In the genomic region with DNA sequence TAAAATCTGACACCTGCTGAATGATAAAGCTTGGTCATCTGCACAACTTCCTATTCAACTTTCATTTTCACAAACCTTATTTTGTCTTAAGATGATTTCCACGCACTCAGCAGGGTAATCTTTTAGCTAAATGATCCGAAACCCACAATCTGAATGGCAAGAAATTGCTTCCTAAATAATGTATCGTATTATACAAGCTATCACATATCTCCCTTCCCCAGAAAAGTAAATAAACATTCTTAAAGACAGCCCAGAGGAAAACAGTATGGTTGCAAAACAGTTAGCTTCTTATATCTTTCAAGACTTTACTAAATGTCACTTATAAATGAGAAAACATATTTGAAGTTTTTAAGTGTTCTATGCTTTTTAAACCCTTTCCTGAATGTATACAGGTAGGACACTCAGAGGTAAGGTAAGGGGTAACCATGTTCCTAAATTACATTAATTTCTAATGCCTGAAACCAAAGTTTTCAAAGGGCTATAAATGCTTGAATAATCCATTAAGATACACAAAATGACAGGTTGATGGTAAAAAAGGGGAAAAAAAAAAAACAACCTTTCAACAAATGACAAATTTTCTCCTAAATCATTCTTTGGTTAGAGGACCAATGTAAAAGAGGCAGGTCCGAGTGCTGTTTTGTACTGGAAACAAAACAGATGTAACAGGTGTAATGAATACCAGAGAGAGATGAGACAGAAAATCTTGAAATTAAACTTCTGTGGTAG, we compare ENCODE assay signal across 1 cellular context.
A peak's percentile ranks its signal among the peaks of the same experiment; 100 is the strongest.
TF ChIP-seq lines count a peak whose summit lies in the region.

No MANE protein-coding gene starts in this region.

TF ChIP-seq in HEK293, 187 proteins besides CTCF, POLR2A, EP300 and RAD21 (continued from another document):
- TF ChIP-seq ZXDB (tag by site-specific recombination; IDR thresholded peaks at IDR 0.05) = peak; percentile 66; the same call in 1 of the 2 replicates
- TF ChIP-seq BCL11A (tag by site-specific recombination; IDR thresholded peaks at IDR 0.05; ENCODE audit: low read depth) = peak; percentile 63; the same call in 1 of the 2 replicates
- TF ChIP-seq ZFP37 (tag by site-specific recombination; IDR thresholded peaks at IDR 0.05) = no peak
- no peak for TF ChIP-seq ZNF626 (tag by site-specific recombination; IDR thresholded peaks at IDR 0.05)
- no peak for TF ChIP-seq ZBTB17 (tag by site-specific recombination; IDR thresholded peaks at IDR 0.05)
- TF ChIP-seq ZNF837 (tag by site-specific recombination; IDR thresholded peaks at IDR 0.05) = no peak
- TF ChIP-seq, protein P1, sequence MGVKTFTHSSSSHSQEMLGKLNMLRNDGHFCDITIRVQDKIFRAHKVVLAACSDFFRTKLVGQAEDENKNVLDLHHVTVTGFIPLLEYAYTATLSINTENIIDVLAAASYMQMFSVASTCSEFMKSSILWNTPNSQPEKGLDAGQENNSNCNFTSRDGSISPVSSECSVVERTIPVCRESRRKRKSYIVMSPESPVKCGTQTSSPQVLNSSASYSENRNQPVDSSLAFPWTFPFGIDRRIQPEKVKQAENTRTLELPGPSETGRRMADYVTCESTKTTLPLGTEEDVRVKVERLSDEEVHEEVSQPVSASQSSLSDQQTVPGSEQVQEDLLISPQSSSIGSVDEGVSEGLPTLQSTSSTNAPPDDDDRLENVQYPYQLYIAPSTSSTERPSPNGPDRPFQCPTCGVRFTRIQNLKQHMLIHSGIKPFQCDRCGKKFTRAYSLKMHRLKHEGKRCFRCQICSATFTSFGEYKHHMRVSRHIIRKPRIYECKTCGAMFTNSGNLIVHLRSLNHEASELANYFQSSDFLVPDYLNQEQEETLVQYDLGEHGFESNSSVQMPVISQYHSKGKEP (tag by site-specific recombination; IDR thresholded peaks at IDR 0.05) = peak; percentile 47; the same call in 1 of the 2 replicates
- peak; percentile 91 for TF ChIP-seq ZNF843 (tag by site-specific recombination; IDR thresholded peaks at IDR 0.05)
- peak; percentile 85 for TF ChIP-seq PRDM6 (tag by site-specific recombination; IDR thresholded peaks at IDR 0.05)
- no peak for TF ChIP-seq ZNF639 (tag by site-specific recombination; IDR thresholded peaks at IDR 0.05)
- TF ChIP-seq ZNF391 (tag by site-specific recombination; IDR thresholded peaks at IDR 0.05; ENCODE audit: borderline replicate concordance, low read depth) = no peak
- TF ChIP-seq ZNF423 (tag by site-specific recombination; IDR thresholded peaks at IDR 0.05) = no peak
- TF ChIP-seq OSR2 (tag by site-specific recombination; IDR thresholded peaks at IDR 0.05) = peak; percentile 89
- no peak for TF ChIP-seq KLF16 (tag by site-specific recombination; IDR thresholded peaks at IDR 0.05)
- no peak for TF ChIP-seq ZNF26 (tag by site-specific recombination; IDR thresholded peaks at IDR 0.05)
- TF ChIP-seq ZNF473 (tag by site-specific recombination; IDR thresholded peaks at IDR 0.05) = no peak
- TF ChIP-seq, protein P2, sequence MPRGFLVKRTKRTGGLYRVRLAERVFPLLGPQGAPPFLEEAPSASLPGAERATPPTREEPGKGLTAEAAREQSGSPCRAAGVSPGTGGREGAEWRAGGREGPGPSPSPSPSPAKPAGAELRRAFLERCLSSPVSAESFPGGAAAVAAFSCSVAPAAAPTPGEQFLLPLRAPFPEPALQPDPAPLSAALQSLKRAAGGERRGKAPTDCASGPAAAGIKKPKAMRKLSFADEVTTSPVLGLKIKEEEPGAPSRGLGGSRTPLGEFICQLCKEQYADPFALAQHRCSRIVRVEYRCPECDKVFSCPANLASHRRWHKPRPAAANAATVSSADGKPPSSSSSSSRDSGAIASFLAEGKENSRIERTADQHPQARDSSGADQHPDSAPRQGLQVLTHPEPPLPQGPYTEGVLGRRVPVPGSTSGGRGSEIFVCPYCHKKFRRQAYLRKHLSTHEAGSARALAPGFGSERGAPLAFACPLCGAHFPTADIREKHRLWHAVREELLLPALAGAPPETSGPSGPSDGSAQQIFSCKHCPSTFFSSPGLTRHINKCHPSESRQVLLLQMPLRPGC (tag by site-specific recombination; IDR thresholded peaks at IDR 0.05) = peak; percentile 66; the same call in 1 of the 2 replicates
- TF ChIP-seq FEZF1 (tag by site-specific recombination; IDR thresholded peaks at IDR 0.05) = peak; percentile 83
- no peak for TF ChIP-seq ZNF548 (tag by site-specific recombination; IDR thresholded peaks at IDR 0.05)
- peak; percentile 37; the same call in 1 of the 2 replicates for TF ChIP-seq ZSCAN30 (tag by site-specific recombination; IDR thresholded peaks at IDR 0.05)
- TF ChIP-seq OVOL3 (tag by site-specific recombination; IDR thresholded peaks at IDR 0.05) = 0 out of 2 replicates have a peak, but pooled peaks have one; percentile 61
- TF ChIP-seq IKZF3 (tag by site-specific recombination; IDR thresholded peaks at IDR 0.05) = peak; percentile 89
- TF ChIP-seq GFI1B (tag by site-specific recombination; IDR thresholded peaks at IDR 0.05) = peak; percentile 47; the same call in 1 of the 2 replicates
- peak; percentile 79 for TF ChIP-seq SP7 (tag by site-specific recombination; IDR thresholded peaks at IDR 0.05)
- peak; percentile 81 for TF ChIP-seq WT1 (tag by site-specific recombination; IDR thresholded peaks at IDR 0.05)
- peak; percentile 34; the same call in 1 of the 2 replicates for TF ChIP-seq SCRT1 (tag by site-specific recombination; IDR thresholded peaks at IDR 0.05; ENCODE audit: borderline replicate concordance)
- 0 out of 2 replicates have a peak, but pooled peaks have one; percentile 56 for TF ChIP-seq KLF8 (tag by site-specific recombination; IDR thresholded peaks at IDR 0.05)
- TF ChIP-seq, protein P3, sequence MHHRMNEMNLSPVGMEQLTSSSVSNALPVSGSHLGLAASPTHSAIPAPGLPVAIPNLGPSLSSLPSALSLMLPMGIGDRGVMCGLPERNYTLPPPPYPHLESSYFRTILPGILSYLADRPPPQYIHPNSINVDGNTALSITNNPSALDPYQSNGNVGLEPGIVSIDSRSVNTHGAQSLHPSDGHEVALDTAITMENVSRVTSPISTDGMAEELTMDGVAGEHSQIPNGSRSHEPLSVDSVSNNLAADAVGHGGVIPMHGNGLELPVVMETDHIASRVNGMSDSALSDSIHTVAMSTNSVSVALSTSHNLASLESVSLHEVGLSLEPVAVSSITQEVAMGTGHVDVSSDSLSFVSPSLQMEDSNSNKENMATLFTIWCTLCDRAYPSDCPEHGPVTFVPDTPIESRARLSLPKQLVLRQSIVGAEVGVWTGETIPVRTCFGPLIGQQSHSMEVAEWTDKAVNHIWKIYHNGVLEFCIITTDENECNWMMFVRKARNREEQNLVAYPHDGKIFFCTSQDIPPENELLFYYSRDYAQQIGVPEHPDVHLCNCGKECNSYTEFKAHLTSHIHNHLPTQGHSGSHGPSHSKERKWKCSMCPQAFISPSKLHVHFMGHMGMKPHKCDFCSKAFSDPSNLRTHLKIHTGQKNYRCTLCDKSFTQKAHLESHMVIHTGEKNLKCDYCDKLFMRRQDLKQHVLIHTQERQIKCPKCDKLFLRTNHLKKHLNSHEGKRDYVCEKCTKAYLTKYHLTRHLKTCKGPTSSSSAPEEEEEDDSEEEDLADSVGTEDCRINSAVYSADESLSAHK (tag by site-specific recombination; IDR thresholded peaks at IDR 0.05) = peak; percentile 76; the same call in 1 of the 2 replicates
- TF ChIP-seq ZNF571 (tag by site-specific recombination; IDR thresholded peaks at IDR 0.05) = no peak
- no peak for TF ChIP-seq ZSCAN5A (tag by site-specific recombination; IDR thresholded peaks at IDR 0.05)
- peak; percentile 22; the same call in 1 of the 2 replicates for TF ChIP-seq KLF10 (tag by site-specific recombination; IDR thresholded peaks at IDR 0.05)
- peak; percentile 82 for TF ChIP-seq SCRT2 (tag by site-specific recombination; IDR thresholded peaks at IDR 0.05)
- no peak for TF ChIP-seq ZNF580 (tag by site-specific recombination; IDR thresholded peaks at IDR 0.05)
- 0 out of 2 replicates have a peak, but pooled peaks have one; percentile 5 for TF ChIP-seq ZBTB11 (tag by site-specific recombination; conservative IDR thresholded peaks at IDR 0.05; ENCODE audit: low read depth)
- peak; percentile 30; the same call in 1 of the 2 replicates for TF ChIP-seq ZNF10 (tag by site-specific recombination; IDR thresholded peaks at IDR 0.05)
- TF ChIP-seq ZNF664 (tag by site-specific recombination; IDR thresholded peaks at IDR 0.05) = no peak
- TF ChIP-seq GLI2 (tag by site-specific recombination; IDR thresholded peaks at IDR 0.05; ENCODE audit: borderline replicate concordance, low read depth) = peak; percentile 59; the same call in 1 of the 2 replicates
- TF ChIP-seq ZNF76 (tag by site-specific recombination; IDR thresholded peaks at IDR 0.05; ENCODE audit: borderline replicate concordance, low read depth) = no peak
- 0 out of 2 replicates have a peak, but pooled peaks have one; percentile 9 for TF ChIP-seq KLF1 (tag by site-specific recombination; IDR thresholded peaks at IDR 0.05)
- no peak for TF ChIP-seq ZNF596 (tag by site-specific recombination; IDR thresholded peaks at IDR 0.05)
- 0 out of 2 replicates have a peak, but pooled peaks have one; percentile 13 for TF ChIP-seq ZNF366 (tag by site-specific recombination; conservative IDR thresholded peaks at IDR 0.05)
